Comparison of ENCODE assay signal across 24 cellular contexts in the genomic region with DNA sequence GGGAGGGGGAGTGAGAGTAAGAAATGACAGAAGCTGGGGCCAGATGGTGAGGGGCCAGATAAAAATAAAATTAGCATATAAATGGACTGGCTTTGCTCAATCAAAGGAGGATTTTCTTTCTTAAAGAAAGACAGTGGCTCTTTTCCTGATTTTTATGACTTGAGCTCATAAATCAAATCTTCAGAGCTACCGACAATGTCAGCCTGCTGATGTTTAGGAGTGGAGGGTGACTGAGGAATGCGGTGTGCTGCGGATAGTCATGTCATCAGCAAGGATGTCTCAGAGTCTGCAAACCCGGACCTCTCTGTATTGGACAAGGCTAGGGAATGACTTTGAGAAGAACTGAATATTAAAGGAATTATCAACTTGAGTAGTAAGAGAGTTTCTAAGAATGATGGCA.
DNase-seq lines count a peak whose midpoint lies in the region; FAIRE-seq and TF ChIP-seq lines count a peak whose summit lies in the region.
"Had no signal": no experiment of that assay in that cellular context is flagged by ENCODE, and none has a peak within 500 bp of the region (broad histone marks: within the 10 kb centered on the region; RNA-seq: fewer than 3 reads in every experiment).

No MANE protein-coding gene starts in this region.

- H3K36me3 ChIP-seq in hepatocyte (replicated peaks; ENCODE audit: insufficient read depth, low read depth) (no peaks in the 10 kb centered on the region), smooth muscle cell (ENCODE audit: low read depth) (no peaks in the 10 kb centered on the region), small intestine (ENCODE audit: control insufficient read depth in 2 of 2, insufficient read depth in 2 of 2, low read length in 2 of 2) (no peaks in the 10 kb centered on the region)
- H3K36me3 ChIP-seq: BE2C had no signal

- no peak overlapping the region for H3K27ac ChIP-seq in hepatocyte
- H3K27ac ChIP-seq in smooth muscle cell (ENCODE audit: low read depth): no peak overlapping the region
- H3K27ac ChIP-seq in small intestine (ENCODE audit: low read depth in 1 of 2, low read length in 1 of 2): no peak overlapping the region
- H3K27ac ChIP-seq: 22Rv1, RWPE1 had no signal

- no peaks in the 10 kb centered on the region for H4K20me1 ChIP-seq in hepatocyte (ENCODE audit: insufficient read depth, poor library complexity, severe bottlenecking)
- no peaks in the 10 kb centered on the region for H4K20me1 ChIP-seq in smooth muscle cell (ENCODE audit: low read depth)

- H3K9ac ChIP-seq in smooth muscle cell (ENCODE audit: low read depth): no peak overlapping the region

- H3K9me3 ChIP-seq in hepatocyte (ENCODE audit: low read depth) (no peaks in the 10 kb centered on the region), smooth muscle cell (replicated peaks; ENCODE audit: low read depth) (no peaks in the 10 kb centered on the region), small intestine (ENCODE audit: control insufficient read depth, low read depth) (no peaks in the 10 kb centered on the region)
- H3K9me3 ChIP-seq: BE2C had no signal

- DNase-seq in NCI-H2171 treated with DMSO at 0.1 percent for 48 hours (lab: John Stamatoyannopoulos, UW): peak; percentile 19
- no peak for DNase-seq in NCI-H2171 (lab: John Stamatoyannopoulos, UW)
- DNase-seq in NCI-H82 treated with DMSO at 0.1 percent for 48 hours (lab: John Stamatoyannopoulos, UW; ENCODE audit: unreplicated experiment): peak; percentile 78
- DNase-seq in hepatocyte (ENCODE audit: low spot score): peak; percentile 17
- DNase-seq in smooth muscle cell (lab: John Stamatoyannopoulos, UW; ENCODE audit: unreplicated experiment): no peak
- no peak for DNase-seq in effector CD8-positive, alpha-beta T cell (lab: John Stamatoyannopoulos, UW)
- no peak for DNase-seq in globus pallidus (ENCODE audit: low spot score)
- no peak for DNase-seq in small intestine
- DNase-seq: ACHN; BE2C; CD8-positive, alpha-beta memory T cell; DMS153; DND-41; GOT3; KBM-7; NCI-H2029; NCI-H345; NCI-H510A treated with DMSO at 0.1 percent for 48 hours; NCI-H774; SHP77; T-cell had no signal

- H3F3A ChIP-seq in smooth muscle cell (ENCODE audit: low read depth): no peaks in the 10 kb centered on the region

- H3K4me3 ChIP-seq in hepatocyte: no peak overlapping the region
- H3K4me3 ChIP-seq in smooth muscle cell: peak overlapping the region; percentile 28
- H3K4me3 ChIP-seq in small intestine (ENCODE audit: low read depth in 1 of 2, low read length in 2 of 2): no peak overlapping the region

- WGBS in hepatocyte (ENCODE audit: low lambda C conversion rate, missing lambda C conversion rate): 30% methylated on average over 4 of the region's 4 CpGs
- 25% methylated on average over 4 of the region's 4 CpGs for WGBS in smooth muscle cell (ENCODE audit: low lambda C conversion rate)
- WGBS in small intestine, 3 donors: 72 to 80% (median 74%) methylated on average over 4 of the region's 4 CpGs

- H3K4me1 ChIP-seq in hepatocyte (ENCODE audit: insufficient read depth) (no peaks in the 10 kb centered on the region), smooth muscle cell (ENCODE audit: low read depth) (no peaks in the 10 kb centered on the region), small intestine (ENCODE audit: control insufficient read depth in 2 of 2, insufficient read depth in 1 of 2, low read depth in 1 of 2, low read length in 1 of 2) (no peaks in the 10 kb centered on the region)
- H3K4me1 ChIP-seq: BE2C had no signal

- H3K9me2 ChIP-seq in hepatocyte (replicated peaks; ENCODE audit: insufficient read depth): no peaks in the 10 kb centered on the region

- H3K27me3 ChIP-seq in hepatocyte (no peaks in the 10 kb centered on the region), smooth muscle cell (ENCODE audit: low read depth) (no peaks in the 10 kb centered on the region), small intestine (ENCODE audit: control insufficient read depth in 2 of 2, insufficient read depth in 2 of 2, low read length in 2 of 2) (no peaks in the 10 kb centered on the region)
- H3K27me3 ChIP-seq: BE2C had no signal

- TF ChIP-seq CTCF in hepatocyte (IDR thresholded peaks at IDR 0.05; ENCODE audit: poor library complexity) (no peak), smooth muscle cell (IDR thresholded peaks at IDR 0.05; ENCODE audit: borderline replicate concordance, insufficient read depth, poor library complexity, severe bottlenecking) (no peak)

- no peaks in the 10 kb centered on the region for H3K79me2 ChIP-seq in hepatocyte
- H3K79me2 ChIP-seq in smooth muscle cell (ENCODE audit: low read depth): no peaks in the 10 kb centered on the region

- H2AFZ ChIP-seq in hepatocyte (no peak overlapping the region), smooth muscle cell (ENCODE audit: low read depth) (no peak overlapping the region)

- H3K4me2 ChIP-seq in hepatocyte (peak overlapping the region; percentile 22), smooth muscle cell (peak overlapping the region; percentile 79)

- FAIRE-seq in small intestine (lab: Jason Lieb, UNC): no peak
- FAIRE-seq: HepG2 had no signal

Comparison
In these comparisons a context has a peak if more than half of its experiments do, and no peak if none do; other contexts are left out.
1. DNase-seq: peak in NCI-H2171 treated with DMSO at 0.1 percent for 48 hours (single experiment), NCI-H82 treated with DMSO at 0.1 percent for 48 hours (single experiment) and hepatocyte (single experiment); none in NCI-H2171 (single experiment), smooth muscle cell (single experiment), effector CD8-positive, alpha-beta T cell (single experiment), globus pallidus (single experiment) and small intestine (single experiment).